23 cellular contexts compared by ENCODE assay signal in genomic region chr4:41365726-41366125, GRCh38.
A peak's percentile ranks its signal among the peaks of the same experiment; 100 is the strongest.
DNase-seq lines count a peak whose midpoint lies in the region.
"Had no signal": no experiment of that assay in that cellular context is flagged by ENCODE, and none has a peak within 500 bp of the region (broad histone marks: within the 10 kb centered on the region; RNA-seq: fewer than 3 reads in every experiment).

No MANE protein-coding gene starts in this region.

- in situ Hi-C loops in G401 (cut with HindIII; ENCODE audit: low sequenced_read_pairs): no loop called here

- H3K9ac ChIP-seq in skeletal muscle tissue (ENCODE audit: low read depth in 1 of 3, low read length in 3 of 3): no peak overlapping the region

- H3K27me3 ChIP-seq in layer of hippocampus (ENCODE audit: control insufficient read depth, insufficient read depth, low read length) (no peaks in the 10 kb centered on the region), skeletal muscle tissue (ENCODE audit: control insufficient read depth in 3 of 3, insufficient read depth in 3 of 3, low read length in 3 of 3) (no peaks in the 10 kb centered on the region)
- H3K27me3 ChIP-seq: suprapubic skin had no signal

- H3K9me3 ChIP-seq in skeletal muscle tissue (ENCODE audit: control insufficient read depth in 3 of 3, low read length in 3 of 3): no peaks in the 10 kb centered on the region
- H3K9me3 ChIP-seq: suprapubic skin had no signal

- H3K27ac ChIP-seq in caudate nucleus (ENCODE audit: low read depth, low read length): peak overlapping the region; percentile 97
- H3K27ac ChIP-seq in layer of hippocampus (ENCODE audit: low read depth, low read length): peak overlapping the region; percentile 95
- H3K27ac ChIP-seq in skeletal muscle tissue (ENCODE audit: low read depth, low read length): peak overlapping the region; percentile 74
- H3K27ac ChIP-seq: cardiac muscle cell had no signal

- peaks cover 48 to 65% (median 64%) of the 10 kb centered on the region in 3 donors for H3K4me1 ChIP-seq in skeletal muscle tissue (ENCODE audit: control insufficient read depth in 3 of 3, insufficient read depth in 3 of 3, low read length in 3 of 3)

- H3K4me3 ChIP-seq in skeletal muscle tissue (ENCODE audit: low read length in 3 of 3): no peak overlapping the region
- H3K4me3 ChIP-seq: cardiac muscle cell, suprapubic skin had no signal

- peaks cover 0 to 2% (median 2%) of the 10 kb centered on the region in 3 donors for H3K36me3 ChIP-seq in skeletal muscle tissue (ENCODE audit: control insufficient read depth in 3 of 3, insufficient read depth in 3 of 3, low read length in 3 of 3)
- H3K36me3 ChIP-seq: cardiac muscle cell, suprapubic skin had no signal

- DNase-seq in G401 (ENCODE audit: low spot score): peak; percentile 37
- DNase-seq in caudate nucleus (lab: John Stamatoyannopoulos, UW): peak in 59 of 61 donors; percentile 53 to 98 (median 91)
- DNase-seq in kidney tubule cell (ENCODE audit: low spot score): no peak
- no peak for DNase-seq in stimulated activated CD4-positive, alpha-beta T cell treated with anti-CD3 and anti-CD28 coated beads, Interleukin-4, amount 100 ng/mL, for 24 hours
- DNase-seq in stimulated activated CD4-positive, alpha-beta T cell treated with anti-CD3 and anti-CD28 coated beads, Interleukin-12 subunit alpha, Interleukin-12 subunit beta, amount 100 ng/mL, for 4 hours: no peak
- no peak for DNase-seq in RKO (ENCODE audit: low spot score)
- DNase-seq: activated CD4-positive, alpha-beta T cell treated with anti-CD3 and anti-CD28 coated beads, Interleukin-2, amount 50 U/mL, for 1 hour; activated CD8-positive, alpha-beta memory T cell treated with anti-CD3 and anti-CD28 coated beads, Interleukin-2, amount 50 U/mL, for 4 hours; activated naive CD8-positive, alpha-beta T cell treated with anti-CD3 and anti-CD28 coated beads, Interleukin-2, amount 50 U/mL, for 24 hours; CD4-positive, CD25-positive, alpha-beta regulatory T cell; dermis blood vessel endothelial cell; H9; KG1; left colon; MV-4-11; NCI-H2081; PC-3; SIG-M5; T-cell had no signal

Comparison
In these comparisons a context has a peak if more than half of its experiments do, and no peak if none do; other contexts are left out.
1. DNase-seq: peak in G401 (single experiment) and caudate nucleus (59 of 61); none in kidney tubule cell (single experiment), stimulated activated CD4-positive, alpha-beta T cell treated with anti-CD3 and anti-CD28 coated beads, Interleukin-4, amount 100 ng/mL, for 24 hours (single experiment), stimulated activated CD4-positive, alpha-beta T cell treated with anti-CD3 and anti-CD28 coated beads, Interleukin-12 subunit alpha, Interleukin-12 subunit beta, amount 100 ng/mL, for 4 hours (single experiment) and RKO (single experiment).
2. Peak in every context shown above with its lines, with median percentiles within 50 percentile points of each other: H3K27ac ChIP-seq.